ENCODE assay signal across 3 cellular contexts in genomic region chr19:3501780-3502179, GRCh38.
TF ChIP-seq lines count a peak whose summit lies in the region.

No MANE protein-coding gene starts in this region.

TF ChIP-seq in SK-N-SH, 30 proteins besides CTCF, POLR2A, EP300 and RAD21:
- TF ChIP-seq PBX3 (IDR thresholded peaks at IDR 0.05) = no peak
- no peak for TF ChIP-seq TCF12 (IDR thresholded peaks at IDR 0.05)
- TF ChIP-seq FOXM1 (IDR thresholded peaks at IDR 0.05; ENCODE audit: low read depth) = no peak
- TF ChIP-seq NFIC (IDR thresholded peaks at IDR 0.05; ENCODE audit: borderline replicate concordance) = no peak
- TF ChIP-seq USF1 (IDR thresholded peaks at IDR 0.05; ENCODE audit: borderline replicate concordance, low read depth) = no peak
- TF ChIP-seq USF2 (IDR thresholded peaks at IDR 0.05; ENCODE audit: borderline replicate concordance, low read depth, low read length) = no peak
- TF ChIP-seq TAF1 (IDR thresholded peaks at IDR 0.05; ENCODE audit: borderline replicate concordance, low read depth, low read length) = no peak
- no peak for TF ChIP-seq JUND (IDR thresholded peaks at IDR 0.05)

TF ChIP-seq in SK-N-SH treated with all-trans-retinoic acid at 6 μM for 48 hours, 23 proteins besides CTCF, POLR2A, EP300 and RAD21:
- TF ChIP-seq PATZ1 (CRISPR knock-in tag; IDR thresholded peaks at IDR 0.05; ENCODE audit: borderline replicate concordance) (no peak), TCF4 (CRISPR knock-in tag; IDR thresholded peaks at IDR 0.05; ENCODE audit: borderline replicate concordance) (no peak), ZNF565 (CRISPR knock-in tag; conservative IDR thresholded peaks at IDR 0.05; ENCODE audit: low read depth) (no peak), ESRRG (CRISPR knock-in tag; IDR thresholded peaks at IDR 0.05) (no peak), ARNTL (CRISPR knock-in tag; IDR thresholded peaks at IDR 0.05; ENCODE audit: borderline replicate concordance, low read depth) (no peak)

TF ChIP-seq in K562, 482 proteins besides CTCF, POLR2A, EP300 and RAD21:
- TF ChIP-seq CBFB (CRISPR knock-in tag; IDR thresholded peaks at IDR 0.05) (no peak), ZNF121 (CRISPR knock-in tag; conservative IDR thresholded peaks at IDR 0.05) (peak; percentile 71)
